In genomic region chr1:205512059-205513045, GRCh38 we compare ENCODE assay signal across 1 cellular context.
TF ChIP-seq lines count a peak whose summit lies in the region.

No MANE protein-coding gene starts in this region.

TF ChIP-seq in HEK293, 187 proteins besides CTCF, POLR2A, EP300 and RAD21 (continued from another document):
- TF ChIP-seq, protein P1, sequence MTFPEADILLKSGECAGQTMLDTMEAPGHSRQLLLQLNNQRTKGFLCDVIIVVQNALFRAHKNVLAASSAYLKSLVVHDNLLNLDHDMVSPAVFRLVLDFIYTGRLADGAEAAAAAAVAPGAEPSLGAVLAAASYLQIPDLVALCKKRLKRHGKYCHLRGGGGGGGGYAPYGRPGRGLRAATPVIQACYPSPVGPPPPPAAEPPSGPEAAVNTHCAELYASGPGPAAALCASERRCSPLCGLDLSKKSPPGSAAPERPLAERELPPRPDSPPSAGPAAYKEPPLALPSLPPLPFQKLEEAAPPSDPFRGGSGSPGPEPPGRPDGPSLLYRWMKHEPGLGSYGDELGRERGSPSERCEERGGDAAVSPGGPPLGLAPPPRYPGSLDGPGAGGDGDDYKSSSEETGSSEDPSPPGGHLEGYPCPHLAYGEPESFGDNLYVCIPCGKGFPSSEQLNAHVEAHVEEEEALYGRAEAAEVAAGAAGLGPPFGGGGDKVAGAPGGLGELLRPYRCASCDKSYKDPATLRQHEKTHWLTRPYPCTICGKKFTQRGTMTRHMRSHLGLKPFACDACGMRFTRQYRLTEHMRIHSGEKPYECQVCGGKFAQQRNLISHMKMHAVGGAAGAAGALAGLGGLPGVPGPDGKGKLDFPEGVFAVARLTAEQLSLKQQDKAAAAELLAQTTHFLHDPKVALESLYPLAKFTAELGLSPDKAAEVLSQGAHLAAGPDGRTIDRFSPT (tag by site-specific recombination; IDR thresholded peaks at IDR 0.05) = no peak
- TF ChIP-seq ZNF449 (tag by site-specific recombination; IDR thresholded peaks at IDR 0.05) (no peak), ATF2 (tag by site-specific recombination; IDR thresholded peaks at IDR 0.05; ENCODE audit: low read depth) (peak; percentile 76), ZNF561 (tag by site-specific recombination; IDR thresholded peaks at IDR 0.05; ENCODE audit: borderline replicate concordance) (no peak), ZNF629 (tag by site-specific recombination; IDR thresholded peaks at IDR 0.05) (peak; percentile 42; the same call in 1 of the 2 replicates), ZNF18 (tag by site-specific recombination; IDR thresholded peaks at IDR 0.05) (no peak), SP7 (tag by site-specific recombination; IDR thresholded peaks at IDR 0.05) (peak; percentile 35; the same call in 1 of the 2 replicates), GLIS2 (tag by site-specific recombination; IDR thresholded peaks at IDR 0.05) (peak; percentile 47; the same call in 1 of the 2 replicates), ZNF76 (tag by site-specific recombination; IDR thresholded peaks at IDR 0.05; ENCODE audit: borderline replicate concordance, low read depth) (peak; percentile 59), PRDM10 (tag by site-specific recombination; IDR thresholded peaks at IDR 0.05) (peak; percentile 59), ZNF174 (tag by site-specific recombination; IDR thresholded peaks at IDR 0.05) (no peak), ZEB2 (tag by site-specific recombination; IDR thresholded peaks at IDR 0.05) (0 out of 2 replicates have a peak, but pooled peaks have one; percentile 23), ZNF324 (tag by site-specific recombination; IDR thresholded peaks at IDR 0.05) (0 out of 2 replicates have a peak, but pooled peaks have one; percentile 18), ZNF600 (tag by site-specific recombination; IDR thresholded peaks at IDR 0.05) (0 out of 2 replicates have a peak, but pooled peaks have one; percentile 37), TSHZ1 (tag by site-specific recombination; IDR thresholded peaks at IDR 0.05; ENCODE audit: borderline replicate concordance) (no peak), ZNF623 (tag by site-specific recombination; IDR thresholded peaks at IDR 0.05) (peak; percentile 24; the same call in 1 of the 2 replicates), GLIS1 (tag by site-specific recombination; IDR thresholded peaks at IDR 0.05) (peak; percentile 80), SP2 (tag by site-specific recombination; IDR thresholded peaks at IDR 0.05) (0 out of 2 replicates have a peak, but pooled peaks have one; percentile 20), YY1 (tag by site-specific recombination; IDR thresholded peaks at IDR 0.05) (no peak), ZNF341 (tag by site-specific recombination; IDR thresholded peaks at IDR 0.05; ENCODE audit: low read depth) (no peak), ZNF10 (tag by site-specific recombination; IDR thresholded peaks at IDR 0.05) (no peak), ZBTB20 (tag by site-specific recombination; IDR thresholded peaks at IDR 0.05) (peak; percentile 20; the same call in 1 of the 2 replicates), ZNF366 (tag by site-specific recombination; conservative IDR thresholded peaks at IDR 0.05) (peak; percentile 58; the same call in 1 of the 2 replicates), ZSCAN18 (tag by site-specific recombination; IDR thresholded peaks at IDR 0.05) (no peak), ZFP69B (tag by site-specific recombination; IDR thresholded peaks at IDR 0.05) (peak; percentile 92)
- TF ChIP-seq, protein P2, sequence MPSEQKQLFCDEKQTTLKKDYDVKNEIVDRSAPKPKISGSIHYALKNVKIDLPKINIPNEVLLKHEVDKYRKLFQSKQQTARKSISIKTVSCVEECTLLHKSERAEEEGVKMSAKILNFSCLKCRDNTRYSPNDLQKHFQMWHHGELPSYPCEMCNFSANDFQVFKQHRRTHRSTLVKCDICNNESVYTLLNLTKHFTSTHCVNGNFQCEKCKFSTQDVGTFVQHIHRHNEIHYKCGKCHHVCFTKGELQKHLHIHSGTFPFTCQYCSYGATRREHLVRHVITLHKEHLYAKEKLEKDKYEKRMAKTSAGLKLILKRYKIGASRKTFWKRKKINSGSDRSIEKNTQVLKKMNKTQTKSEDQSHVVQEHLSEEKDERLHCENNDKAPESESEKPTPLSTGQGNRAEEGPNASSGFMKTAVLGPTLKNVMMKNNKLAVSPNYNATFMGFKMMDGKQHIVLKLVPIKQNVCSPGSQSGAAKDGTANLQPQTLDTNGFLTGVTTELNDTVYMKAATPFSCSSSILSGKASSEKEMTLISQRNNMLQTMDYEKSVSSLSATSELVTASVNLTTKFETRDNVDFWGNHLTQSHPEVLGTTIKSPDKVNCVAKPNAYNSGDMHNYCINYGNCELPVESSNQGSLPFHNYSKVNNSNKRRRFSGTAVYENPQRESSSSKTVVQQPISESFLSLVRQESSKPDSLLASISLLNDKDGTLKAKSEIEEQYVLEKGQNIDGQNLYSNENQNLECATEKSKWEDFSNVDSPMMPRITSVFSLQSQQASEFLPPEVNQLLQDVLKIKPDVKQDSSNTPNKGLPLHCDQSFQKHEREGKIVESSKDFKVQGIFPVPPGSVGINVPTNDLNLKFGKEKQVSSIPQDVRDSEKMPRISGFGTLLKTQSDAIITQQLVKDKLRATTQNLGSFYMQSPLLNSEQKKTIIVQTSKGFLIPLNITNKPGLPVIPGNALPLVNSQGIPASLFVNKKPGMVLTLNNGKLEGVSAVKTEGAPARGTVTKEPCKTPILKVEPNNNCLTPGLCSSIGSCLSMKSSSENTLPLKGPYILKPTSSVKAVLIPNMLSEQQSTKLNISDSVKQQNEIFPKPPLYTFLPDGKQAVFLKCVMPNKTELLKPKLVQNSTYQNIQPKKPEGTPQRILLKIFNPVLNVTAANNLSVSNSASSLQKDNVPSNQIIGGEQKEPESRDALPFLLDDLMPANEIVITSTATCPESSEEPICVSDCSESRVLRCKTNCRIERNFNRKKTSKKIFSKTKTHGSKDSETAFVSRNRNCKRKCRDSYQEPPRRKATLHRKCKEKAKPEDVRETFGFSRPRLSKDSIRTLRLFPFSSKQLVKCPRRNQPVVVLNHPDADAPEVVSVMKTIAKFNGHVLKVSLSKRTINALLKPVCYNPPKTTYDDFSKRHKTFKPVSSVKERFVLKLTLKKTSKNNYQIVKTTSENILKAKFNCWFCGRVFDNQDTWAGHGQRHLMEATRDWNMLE (tag by site-specific recombination; conservative IDR thresholded peaks at IDR 0.05; ENCODE audit: low read depth) = 0 out of 2 replicates have a peak, but pooled peaks have one; percentile 27
